1 cellular context compared by ENCODE assay signal in genomic region chr19:54190942-54191670, GRCh38.
TF ChIP-seq lines count a peak whose summit lies in the region.

Gene TSEN34 (plus strand): TSS chr19:54191308. CDS start chr19:54191365, 57 bp downstream.

TF ChIP-seq in HepG2, 621 proteins besides CTCF, POLR2A, EP300 and RAD21 (continued from another document and continues in another):
- TF ChIP-seq ZNF407 (CRISPR knock-in tag; IDR thresholded peaks at IDR 0.05; ENCODE audit: not compliant biosample characterization): no peak
- peak; percentile 94 for TF ChIP-seq THAP9 (CRISPR knock-in tag; IDR thresholded peaks at IDR 0.05; ENCODE audit: borderline replicate concordance)
- TF ChIP-seq RARA (CRISPR knock-in tag; IDR thresholded peaks at IDR 0.05): 0 out of 2 replicates have a peak, but pooled peaks have one; percentile 8
- no peak for TF ChIP-seq RFXANK (CRISPR knock-in tag; IDR thresholded peaks at IDR 0.05)
- TF ChIP-seq ARID2 (CRISPR knock-in tag; IDR thresholded peaks at IDR 0.05; ENCODE audit: borderline replicate concordance): peak; percentile 58; the same call in 1 of the 2 replicates
- 0 out of 2 replicates have a peak, but pooled peaks have one; percentile 78 for TF ChIP-seq ZNF33B (CRISPR knock-in tag; IDR thresholded peaks at IDR 0.05)
- TF ChIP-seq GABPA (IDR thresholded peaks at IDR 0.05; ENCODE audit: low read depth, low read length): peak; percentile 18; the same call in 1 of the 2 replicates
- no peak for TF ChIP-seq GABPA (CRISPR knock-in tag; IDR thresholded peaks at IDR 0.05; ENCODE audit: low read depth)
- TF ChIP-seq REL (CRISPR knock-in tag; conservative IDR thresholded peaks at IDR 0.05): no peak
- TF ChIP-seq NFKBIZ (CRISPR knock-in tag; IDR thresholded peaks at IDR 0.05): no peak
- no peak for TF ChIP-seq ZNF512 (CRISPR knock-in tag; IDR thresholded peaks at IDR 0.05)
- TF ChIP-seq KLF15 (CRISPR knock-in tag; IDR thresholded peaks at IDR 0.05; ENCODE audit: borderline replicate concordance): no peak
- TF ChIP-seq FIP1L1 (IDR thresholded peaks at IDR 0.05; ENCODE audit: borderline replicate concordance, insufficient read depth, low read depth, low read length): no peak
- no peak for TF ChIP-seq SATB2 (CRISPR knock-in tag; IDR thresholded peaks at IDR 0.05)
- TF ChIP-seq THRA (CRISPR knock-in tag; IDR thresholded peaks at IDR 0.05; ENCODE audit: borderline replicate concordance): no peak
- no peak for TF ChIP-seq ZNF713 (CRISPR knock-in tag; IDR thresholded peaks at IDR 0.05)
- TF ChIP-seq TAF1 (CRISPR knock-in tag; IDR thresholded peaks at IDR 0.05): peak; percentile 57
- peak; percentile 84 for TF ChIP-seq ARID4A (CRISPR knock-in tag; IDR thresholded peaks at IDR 0.05; ENCODE audit: borderline replicate concordance)
- no peak for TF ChIP-seq PHF20 (CRISPR knock-in tag; IDR thresholded peaks at IDR 0.05)
- no peak for TF ChIP-seq ZNF30 (CRISPR knock-in tag; IDR thresholded peaks at IDR 0.05)
- TF ChIP-seq HINFP (CRISPR knock-in tag; IDR thresholded peaks at IDR 0.05; ENCODE audit: low read depth): peak; percentile 79; the same call in 1 of the 2 replicates
- TF ChIP-seq ZMYM2 (CRISPR knock-in tag; IDR thresholded peaks at IDR 0.05): no peak
- no peak for TF ChIP-seq HIVEP1 (CRISPR knock-in tag; IDR thresholded peaks at IDR 0.05)
- TF ChIP-seq ZBTB7A (CRISPR knock-in tag; IDR thresholded peaks at IDR 0.05): 0 out of 2 replicates have a peak, but pooled peaks have one; percentile 41
- no peak for TF ChIP-seq FUBP1 (CRISPR knock-in tag; IDR thresholded peaks at IDR 0.05; ENCODE audit: borderline replicate concordance)
- TF ChIP-seq SYNCRIP (IDR thresholded peaks at IDR 0.05; ENCODE audit: insufficient read depth, low read depth, low read length): no peak
- TF ChIP-seq ZNF598 (CRISPR knock-in tag; IDR thresholded peaks at IDR 0.05; ENCODE audit: borderline replicate concordance): no peak
- peak; percentile 64 for TF ChIP-seq HDAC1 (CRISPR knock-in tag; IDR thresholded peaks at IDR 0.05)
- no peak for TF ChIP-seq SIX1 (CRISPR knock-in tag; IDR thresholded peaks at IDR 0.05; ENCODE audit: borderline replicate concordance)
